ENCODE assay signal across 7 cellular contexts in genomic region chr21:44845418-44846200, GRCh38. TPM values are rescaled to one million over a fixed set of nuclear protein-coding genes. Genes with fewer than 3 reads are reported as not detected.
DNase-seq lines count a peak whose midpoint lies in the region; ATAC-seq, FAIRE-seq and TF ChIP-seq lines count a peak whose summit lies in the region.

No MANE protein-coding gene starts in this region.

- no peaks in the 10 kb centered on the region for H3K79me2 ChIP-seq in GM12878 (ENCODE audit: control insufficient read depth, insufficient read depth, low read length)

- peak; percentile 83 for ATAC-seq in GM12878

- H3K27ac ChIP-seq in GM12878 (ENCODE audit: control insufficient read depth, insufficient read depth) (no peak overlapping the region), iPS-18a (ENCODE audit: low read length) (no peak overlapping the region), spleen (peak overlapping the region in 5 of 8 donors; percentile 36 to 63 (median 47))

- peak overlapping the region; percentile 61 for H2AFZ ChIP-seq in GM12878 (ENCODE audit: control insufficient read depth, low read depth, low read length)

- CTCF ChIA-PET in GM12878 (lab: Yijun Ruan, JAX), result interaction anchor here (1.0 to 1.7 kb wide), 4 partner anchors 11 to 96 kb away, joined by 3 to 5 read pairs (median 3); partner anchors contain the start of gene PTTG1IP

- H3K36me3 ChIP-seq in GM12878 (ENCODE audit: control insufficient read depth in 2 of 2, insufficient read depth in 2 of 2, low read length in 1 of 2), result peaks cover 0 to 12% of the 10 kb centered on the region in 2 experiments; a peak in 2 of 4 replicates
- H3K36me3 ChIP-seq in iPS-18a (ENCODE audit: control insufficient read depth, low read depth, low read length), result peaks cover 14% of the 10 kb centered on the region
- peaks cover 0 to 31% (median 23%) of the 10 kb centered on the region in 6 donors for H3K36me3 ChIP-seq in spleen

- no peaks in the 10 kb centered on the region; a peak in 2 of 4 replicates for H3K27me3 ChIP-seq in GM12878 (replicated peaks in 1 of 2; ENCODE audit: control insufficient read depth in 2 of 2, insufficient read depth in 2 of 2, low read length in 1 of 2)
- H3K27me3 ChIP-seq in iPS-18a (ENCODE audit: control insufficient read depth, insufficient read depth, low read length), result no peaks in the 10 kb centered on the region
- peaks cover 0 to 26% (median 0%) of the 10 kb centered on the region in 7 donors for H3K27me3 ChIP-seq in spleen (replicated peaks in 1 of 7)

- SMC1A ChIA-PET in GM12878 (lab: Charles Lee; ENCODE audit: uncharacterized antibody, unreplicated experiment), result interaction anchor here (0.9 kb wide), 1 partner anchor 36 kb away, joined by 3 read pairs; no protein-coding TSS in a partner anchor

- H3K4me3 ChIP-seq in GM12864 (ENCODE audit: low read depth, low read length), result peak overlapping the region; percentile 21
- peak overlapping the region; percentile 47; the same call in 1 of the 2 replicates for H3K4me3 ChIP-seq in GM12878
- peak overlapping the region; percentile 48 for H3K4me3 ChIP-seq in iPS-18a (ENCODE audit: low read length)
- peak overlapping the region; percentile 12 to 61 (median 25) for H3K4me3 ChIP-seq in spleen

- H4K20me1 ChIP-seq in GM12878 (ENCODE audit: control insufficient read depth, insufficient read depth), result no peaks in the 10 kb centered on the region

- TF ChIP-seq CTCF in GM12864 (IDR thresholded peaks at IDR 0.05; ENCODE audit: low read depth, low read length, missing control alignments), result no peak
- peak; percentile 18 to 32 (median 27); a peak in 4 of 6 replicates for TF ChIP-seq CTCF in GM12878 (IDR thresholded peaks at IDR 0.05 in 2 of 3, conservative IDR thresholded peaks at IDR 0.05 in 1 of 3; ENCODE audit: control insufficient read depth in 2 of 3, extremely low read depth in 1 of 3, insufficient read depth in 1 of 3, low read depth in 3 of 3, low read length in 3 of 3)
- peak in 5 of 11 experiments; percentile 26 to 41 (median 34) for TF ChIP-seq CTCF in spleen (IDR thresholded peaks at IDR 0.05 in 8 of 11, conservative IDR thresholded peaks at IDR 0.05 in 3 of 11)

- H3K4me2 ChIP-seq in GM12878 (ENCODE audit: control insufficient read depth, insufficient read depth), result peak overlapping the region; percentile 79

- POLR2A ChIA-PET in GM12878 (lab: Charles Lee), result interaction anchor here (0.6 kb wide), 1 partner anchor 226 kb away, joined by 5 read pairs; no protein-coding TSS in a partner anchor

- no peak overlapping the region for H3K9ac ChIP-seq in GM12878 (ENCODE audit: control insufficient read depth, insufficient read depth, low read length)
- no peak overlapping the region for H3K9ac ChIP-seq in iPS-18a (ENCODE audit: low read length)

- 12% methylated on average over 34 of the region's 34 CpGs for WGBS in GM12878 (ENCODE audit: insufficient coverage, insufficient replicate concordance, low lambda C conversion rate, missing lambda C conversion rate)
- 7 to 14% (median 7%) methylated on average over 28 to 34 of the region's 34 CpGs for WGBS in spleen, 5 donors

- H3K4me1 ChIP-seq in GM12878 (ENCODE audit: control insufficient read depth, insufficient read depth, low read length), result no peaks in the 10 kb centered on the region; the same call in 1 of the 2 replicates
- H3K4me1 ChIP-seq in iPS-18a (ENCODE audit: control insufficient read depth, low read depth, low read length), result peaks cover 3% of the 10 kb centered on the region
- H3K4me1 ChIP-seq in spleen, result peaks cover 17 to 48% (median 22%) of the 10 kb centered on the region in 6 donors

- intact Hi-C loops in GM12878 (cut with micrococcal nuclease; ENCODE audit: unreplicated experiment) (no loop called here), spleen (cut with DNase I; ENCODE audit: low total_unique reads) (no loop called here)

- no peak for TF ChIP-seq EP300 in GM12878 (IDR thresholded peaks at IDR 0.05; ENCODE audit: borderline replicate concordance in 1 of 2, control insufficient read depth in 1 of 2, low read depth in 2 of 2, low read length in 2 of 2)

- no peak for TF ChIP-seq POLR2A in GM12878 (IDR thresholded peaks at IDR 0.05; ENCODE audit: low read depth, low read length)
- no peak for TF ChIP-seq POLR2A in spleen (IDR thresholded peaks at IDR 0.05)

- no peak for FAIRE-seq in GM12878 (lab: Jason Lieb, UNC)

- in situ Hi-C loops in GM12878 (cut with MboI), result no loop called here

- TF ChIP-seq RAD21 in GM12878 (IDR thresholded peaks at IDR 0.05; ENCODE audit: insufficient read depth, low read depth, low read length), result peak; percentile 2; the same call in 1 of the 2 replicates

- no peaks in the 10 kb centered on the region for H3K9me3 ChIP-seq in GM12878 (replicated peaks; ENCODE audit: control insufficient read depth, insufficient read depth, low read length)
- no peaks in the 10 kb centered on the region for H3K9me3 ChIP-seq in iPS-18a (ENCODE audit: control insufficient read depth, low read depth, low read length)
- no peaks in the 10 kb centered on the region for H3K9me3 ChIP-seq in spleen

- no TSS peak for BruUV-seq in GM12878 (replicated peaks; lab: Mats Ljungman, UMichigan)

- RAD21 ChIA-PET in GM12878 (lab: Charles Lee; ENCODE audit: unreplicated experiment), result no interaction called here

- DNase-seq in GM12864 (ENCODE audit: low read depth) (no peak), HT1080 (ENCODE audit: low read depth) (peak; percentile 37), SW480 (ENCODE audit: low spot score) (peak; percentile 89), GM12878 (ENCODE audit: low read depth, low spot score) (no peak), spleen (peak; percentile 89), DMS79 treated with DMSO at 0.1 percent for 48 hours (lab: John Stamatoyannopoulos, UW) (no peak)

RNA-seq across cellular contexts. Expression of gene SUMO3, which starts 27.7 kb away (rescaled TPM):
- 130 and 154 TPM in 2 replicates for total RNA-seq in HT1080 (2014; rRNA removed; shearing (Covaris generic))
- polyA plus RNA-seq in HT1080 (2015; cell fraction: cytosol; rRNA removed), result 126 and 140 TPM in 2 replicates
- 26.9 and 27.0 TPM in 2 replicates for polyA plus RNA-seq in HT1080 (2015; cell fraction: nucleus; rRNA removed)
- total RNA-seq in GM12878 (2013; cell fraction: nucleolus; rRNA removed), result 19.0 and 22.2 TPM in 2 replicates
- total RNA-seq in GM12878 (2014; rRNA removed) (67.5 and 77.0 TPM in 2 replicates), GM12878 (2014; rRNA removed; fragmentation: Illumina TruSeq; extraction: Trizol) (70.3 and 74.3 TPM in 2 replicates), GM12878 (2021) (85.9 and 91.3 TPM in 2 replicates), spleen (100 to 1,000 TPM in 1 of 7 donors, 10 to 100 TPM in 6; 62.2 to 101 (median 68.6) TPM)
- polyA plus RNA-seq in GM12878 (2011; ENCODE audit: low read depth), result 60.5 TPM
- polyA plus RNA-seq in GM12878 (2011; rRNA removed) (106 and 119 TPM in 2 replicates), GM12878 (2014; fragmentation: Illumina TruSeq; extraction: Trizol) (80.0 and 88.4 TPM in 2 replicates), GM12878 (2014; fragmentation: Nextera tagmentation; extraction: Ambion mirVana) (10 to 100 TPM; 14.3 to 33.0 TPM), GM12878 (2014; rRNA removed) (91.3 and 98.3 TPM in 2 replicates), GM12878 (2016; fragmentation: Nextera tagmentation; extraction: Ambion mirVana) (100 to 1,000 TPM; 164 TPM), spleen (10 to 100 TPM; 38.2 to 90.7 (median 57.9) TPM)
- polyA plus RNA-seq in GM12878 (2011; cell fraction: cytosol; rRNA removed), result 120 and 127 TPM in 2 replicates
- 42.9 and 57.8 TPM in 2 replicates for polyA plus RNA-seq in GM12878 (2011; cell fraction: nucleus; rRNA removed)
- 70.8 and 81.7 TPM in 2 replicates for polyA plus RNA-seq in GM12878 (2012)
- 62.3 and 66.9 TPM in 2 replicates for polyA minus RNA-seq in GM12878 (2011; rRNA and poly(A)+ RNA removed)
- 31.8 and 32.6 TPM in 2 replicates for polyA minus RNA-seq in GM12878 (2011; cell fraction: cytosol; rRNA and poly(A)+ RNA removed)
- 12.9 and 17.7 TPM in 2 replicates for polyA minus RNA-seq in GM12878 (2011; cell fraction: nucleus; rRNA and poly(A)+ RNA removed)

RNA-seq across cellular contexts. Expression of gene PTTG1IP, which starts 27.9 kb away (rescaled TPM):
- total RNA-seq in HT1080 (2014; rRNA removed; shearing (Covaris generic)), result 377 and 408 TPM in 2 replicates
- 335 and 348 TPM in 2 replicates for polyA plus RNA-seq in HT1080 (2015; cell fraction: cytosol; rRNA removed)
- 228 and 231 TPM in 2 replicates for polyA plus RNA-seq in HT1080 (2015; cell fraction: nucleus; rRNA removed)
- 40.3 and 40.4 TPM in 2 replicates for total RNA-seq in GM12878 (2013; cell fraction: nucleolus; rRNA removed)
- total RNA-seq in GM12878 (2014; rRNA removed) (46.9 and 48.0 TPM in 2 replicates), GM12878 (2014; rRNA removed; fragmentation: Illumina TruSeq; extraction: Trizol) (30.2 and 33.4 TPM in 2 replicates), GM12878 (2021) (45.5 and 46.7 TPM in 2 replicates), spleen (100 to 1,000 TPM; 121 to 189 (median 165) TPM)
- polyA plus RNA-seq in GM12878 (2011; ENCODE audit: low read depth), result 19.6 TPM
- polyA plus RNA-seq in GM12878 (2011; rRNA removed) (44.2 and 49.2 TPM in 2 replicates), GM12878 (2014; fragmentation: Illumina TruSeq; extraction: Trizol) (33.2 and 33.8 TPM in 2 replicates), GM12878 (2014; fragmentation: Nextera tagmentation; extraction: Ambion mirVana) (10 to 100 TPM in 1 of 2 experiments, 1 to 10 TPM in 1; 2.4 to 10.4 TPM), GM12878 (2014; rRNA removed) (39.3 and 43.4 TPM in 2 replicates), GM12878 (2016; fragmentation: Nextera tagmentation; extraction: Ambion mirVana) (10 to 100 TPM; 49.5 to 56.4 TPM), spleen (10 to 100 TPM; 57.6 to 69.3 (median 64.9) TPM)
- 39.6 and 41.6 TPM in 2 replicates for polyA plus RNA-seq in GM12878 (2011; cell fraction: cytosol; rRNA removed)
- 46.1 and 56.8 TPM in 2 replicates for polyA plus RNA-seq in GM12878 (2011; cell fraction: nucleus; rRNA removed)
- 28.3 and 33.6 TPM in 2 replicates for polyA plus RNA-seq in GM12878 (2012)
- polyA minus RNA-seq in GM12878 (2011; rRNA and poly(A)+ RNA removed), result 19.2 and 29.2 TPM in 2 replicates
- polyA minus RNA-seq in GM12878 (2011; cell fraction: cytosol; rRNA and poly(A)+ RNA removed), result 16.7 and 22.1 TPM in 2 replicates
- 11.8 and 15.6 TPM in 2 replicates for polyA minus RNA-seq in GM12878 (2011; cell fraction: nucleus; rRNA and poly(A)+ RNA removed)

RNA-seq across cellular contexts. Expression of gene UBE2G2, which starts 44.0 kb away (rescaled TPM):
- total RNA-seq in HT1080 (2014; rRNA removed; shearing (Covaris generic)), result 73.1 and 77.6 TPM in 2 replicates
- 52.9 and 60.4 TPM in 2 replicates for polyA plus RNA-seq in HT1080 (2015; cell fraction: cytosol; rRNA removed)
- polyA plus RNA-seq in HT1080 (2015; cell fraction: nucleus; rRNA removed), result 284 and 361 TPM in 2 replicates
- 187 and 192 TPM in 2 replicates for total RNA-seq in GM12878 (2013; cell fraction: nucleolus; rRNA removed)
- total RNA-seq in GM12878 (2014; rRNA removed), result 75.6 and 82.3 TPM in 2 replicates
- total RNA-seq in GM12878 (2014; rRNA removed; fragmentation: Illumina TruSeq; extraction: Trizol), result 62.4 and 66.1 TPM in 2 replicates
- 71.0 and 76.1 TPM in 2 replicates for total RNA-seq in GM12878 (2021)
- polyA plus RNA-seq in GM12878 (2011; ENCODE audit: low read depth), result 33.3 TPM
- polyA plus RNA-seq in GM12878 (2011; rRNA removed), result 101 and 102 TPM in 2 replicates
- 105 and 172 TPM in 2 replicates for polyA plus RNA-seq in GM12878 (2011; cell fraction: cytosol; rRNA removed)
- polyA plus RNA-seq in GM12878 (2011; cell fraction: nucleus; rRNA removed), result 131 and 160 TPM in 2 replicates
- 45.8 and 68.2 TPM in 2 replicates for polyA plus RNA-seq in GM12878 (2012)
- 93.5 and 94.7 TPM in 2 replicates for polyA plus RNA-seq in GM12878 (2014; fragmentation: Illumina TruSeq; extraction: Trizol)
- 10 to 100 TPM; 27.0 to 32.0 TPM for polyA plus RNA-seq in GM12878 (2014; fragmentation: Nextera tagmentation; extraction: Ambion mirVana)
- 116 and 139 TPM in 2 replicates for polyA plus RNA-seq in GM12878 (2014; rRNA removed)
- polyA plus RNA-seq in GM12878 (2016; fragmentation: Nextera tagmentation; extraction: Ambion mirVana), result 10 to 100 TPM; 72.7 to 79.2 TPM
- 92.3 and 104 TPM in 2 replicates for polyA minus RNA-seq in GM12878 (2011; rRNA and poly(A)+ RNA removed)
- polyA minus RNA-seq in GM12878 (2011; cell fraction: cytosol; rRNA and poly(A)+ RNA removed), result 30.3 and 33.2 TPM in 2 replicates
- 43.4 and 64.4 TPM in 2 replicates for polyA minus RNA-seq in GM12878 (2011; cell fraction: nucleus; rRNA and poly(A)+ RNA removed)
- 100 to 1,000 TPM in 3 of 7 donors, 10 to 100 TPM in 4; 81.1 to 125 (median 93.8) TPM for total RNA-seq in spleen
- polyA plus RNA-seq in spleen, result 10 to 100 TPM; 39.4 to 58.0 (median 46.9) TPM

Comparison
In these comparisons a context has a peak if more than half of its experiments do, and no peak if none do; other contexts are left out.
1. DNase-seq: peak in HT1080 (single experiment), SW480 (single experiment) and spleen (single experiment); none in GM12864 (single experiment), GM12878 (single experiment) and DMS79 treated with DMSO at 0.1 percent for 48 hours (single experiment).
2. H3K27ac ChIP-seq: peak in spleen (5 of 8); none in GM12878 (single experiment) and iPS-18a (single experiment).
3. Peak in every context shown above with its lines, with median percentiles within 50 percentile points of each other: H3K4me3 ChIP-seq.